Comparison of ENCODE assay signal across 1 cellular context in genomic region chr18:65415167-65415566, GRCh38.
TF ChIP-seq lines count a peak whose summit lies in the region.

No MANE protein-coding gene starts in this region.

TF ChIP-seq in H1, 55 proteins besides CTCF, POLR2A, EP300 and RAD21:
- TF ChIP-seq KDM5A (IDR thresholded peaks at IDR 0.05; ENCODE audit: low read length) (no peak), KDM1A (IDR thresholded peaks at IDR 0.05; ENCODE audit: borderline replicate concordance, low read length) (no peak), POLR2AphosphoS5 (IDR thresholded peaks at IDR 0.05; ENCODE audit: low read depth, low read length) (no peak), SP4 (IDR thresholded peaks at IDR 0.05; ENCODE audit: low read length) (no peak), SIRT6 (IDR thresholded peaks at IDR 0.05; ENCODE audit: low read length) (no peak), SP1 (IDR thresholded peaks at IDR 0.05; ENCODE audit: low read depth, low read length) (no peak), ASH2L (IDR thresholded peaks at IDR 0.05; ENCODE audit: low read length) (no peak), MAX (IDR thresholded peaks at IDR 0.05) (no peak), TCF12 (IDR thresholded peaks at IDR 0.05; ENCODE audit: low read depth, low read length) (no peak), CEBPB (IDR thresholded peaks at IDR 0.05; ENCODE audit: low read depth, low read length) (no peak), YY1 (IDR thresholded peaks at IDR 0.05; ENCODE audit: low read depth, low read length) (no peak), RBBP5 (IDR thresholded peaks at IDR 0.05; ENCODE audit: borderline replicate concordance, low read depth, low read length) (no peak)
TF ChIP-seq in H1: peak in this region for 0.
